Comparison of ENCODE assay signal across 9 cellular contexts in the genomic region with DNA sequence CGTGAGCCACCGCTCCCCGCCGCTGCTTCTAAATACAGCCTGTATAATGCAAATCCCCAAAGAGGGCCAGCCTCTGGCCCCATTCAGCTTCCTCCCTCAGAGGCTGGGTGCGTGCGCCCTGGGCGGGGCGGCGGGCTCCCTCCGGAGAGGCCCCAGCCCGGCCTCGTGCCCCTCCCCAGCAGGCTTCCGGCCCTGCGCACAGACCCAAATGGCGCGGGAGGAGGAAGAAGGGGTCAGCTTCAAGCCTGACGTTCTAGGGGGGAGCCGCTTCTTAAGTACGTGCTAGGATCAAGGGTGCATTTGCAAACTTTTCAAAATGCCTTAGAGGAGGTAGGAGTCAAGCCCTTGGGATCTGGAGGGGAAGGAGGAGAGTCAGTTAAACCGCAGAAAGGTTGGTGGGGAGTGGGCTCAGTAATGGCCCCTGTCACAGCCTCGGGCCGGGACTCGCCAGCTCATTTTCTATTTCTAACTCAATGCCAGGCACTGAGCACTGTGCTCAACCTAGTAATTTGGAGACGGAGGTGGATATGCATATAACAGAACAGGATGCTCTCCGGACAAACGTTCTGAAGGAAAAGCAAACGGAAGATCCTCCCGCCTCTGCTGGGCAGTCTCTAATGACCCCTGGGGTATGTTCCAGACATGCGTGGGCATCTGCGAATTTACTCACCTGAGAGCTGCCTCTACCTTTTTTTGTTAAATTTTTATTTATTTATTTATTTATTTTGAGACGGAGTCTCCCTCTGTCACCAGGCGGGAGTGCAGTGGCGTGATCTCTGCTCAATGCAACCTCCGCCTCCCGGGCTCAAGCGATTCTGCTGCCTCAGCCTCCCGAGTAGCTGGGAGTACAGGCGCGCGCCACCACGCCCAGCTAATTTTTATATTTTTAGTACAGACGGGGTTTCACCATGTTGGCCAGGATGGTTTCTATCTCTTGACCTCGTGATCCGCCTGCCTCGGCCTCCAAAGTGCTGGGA. TPM values are rescaled to one million over a fixed set of nuclear protein-coding genes. Genes with fewer than 3 reads are reported as not detected.
DNase-seq lines count a peak whose midpoint lies in the region; ATAC-seq and TF ChIP-seq lines count a peak whose summit lies in the region.
"Had no signal": no experiment of that assay in that cellular context is flagged by ENCODE, and none has a peak within 500 bp of the region (broad histone marks: within the 10 kb centered on the region; RNA-seq: fewer than 3 reads in every experiment).

No MANE protein-coding gene starts in this region.

- ATAC-seq in HG03558 (IDR thresholded peaks at IDR 0.05; ENCODE audit: extremely low read depth, unreplicated experiment) = peak; percentile 67

- H3K4me1 Mint-ChIP-seq in activated naive CD4-positive, alpha-beta T cell treated with anti-CD3 and anti-CD28 coated beads for 36 hours (ENCODE audit: low read depth) = peaks cover 14% of the 10 kb centered on the region

- H3K27ac ChIP-seq in left ventricle myocardium inferior (replicated peaks) (peak overlapping the region; percentile 92), prostate gland (no peak overlapping the region)

- no peaks in the 10 kb centered on the region for H3K36me3 Mint-ChIP-seq in activated naive CD4-positive, alpha-beta T cell treated with anti-CD3 and anti-CD28 coated beads for 36 hours (ENCODE audit: low read depth)
- H3K36me3 Mint-ChIP-seq: brain had no signal

- H3K4me3 Mint-ChIP-seq in activated naive CD4-positive, alpha-beta T cell treated with anti-CD3 and anti-CD28 coated beads for 36 hours = no peak overlapping the region
- H3K4me3 Mint-ChIP-seq: brain had no signal

- TF ChIP-seq CTCF in left ventricle myocardium inferior (IDR thresholded peaks at IDR 0.05; ENCODE audit: borderline replicate concordance) (no peak), prostate gland (IDR thresholded peaks at IDR 0.05) (no peak)

- H3K4me1 ChIP-seq in left ventricle myocardium inferior (peaks cover 82% of the 10 kb centered on the region), prostate gland (replicated peaks) (peaks cover 7% of the 10 kb centered on the region)

- peak overlapping the region; percentile 51 for H3K4me3 ChIP-seq in left ventricle myocardium inferior
- no peak overlapping the region for H3K4me3 ChIP-seq in prostate gland

- H3K9me3 Mint-ChIP-seq in activated naive CD4-positive, alpha-beta T cell treated with anti-CD3 and anti-CD28 coated beads for 36 hours = no peaks in the 10 kb centered on the region

- H3K27me3 ChIP-seq in left ventricle myocardium inferior (ENCODE audit: low read depth) (no peaks in the 10 kb centered on the region), prostate gland (replicated peaks; ENCODE audit: insufficient read depth) (no peaks in the 10 kb centered on the region)

- WGBS in prostate gland = 86% methylated on average over 45 of the region's 45 CpGs

- CTCF ChIA-PET in activated naive CD4-positive, alpha-beta T cell treated with anti-CD3 and anti-CD28 coated beads for 36 hours (lab: Charles Lee) = no interaction called here

- H3K9me3 ChIP-seq in left ventricle myocardium inferior (replicated peaks) (no peaks in the 10 kb centered on the region), prostate gland (no peaks in the 10 kb centered on the region)

- H3K36me3 ChIP-seq in left ventricle myocardium inferior (no peaks in the 10 kb centered on the region), prostate gland (no peaks in the 10 kb centered on the region)

- intact Hi-C loops in activated naive CD4-positive, alpha-beta T cell treated with anti-CD3 and anti-CD28 coated beads for 36 hours (cut with micrococcal nuclease) = no loop called here
- intact Hi-C loops in left ventricle myocardium inferior (cut with micrococcal nuclease) = no loop called here
- intact Hi-C loops in prostate gland (cut with DNase I) = no loop called here

- H3K27ac Mint-ChIP-seq in activated naive CD4-positive, alpha-beta T cell treated with anti-CD3 and anti-CD28 coated beads for 36 hours = no peak overlapping the region

- H3K27me3 Mint-ChIP-seq in activated naive CD4-positive, alpha-beta T cell treated with anti-CD3 and anti-CD28 coated beads for 36 hours (ENCODE audit: low read depth) = no peaks in the 10 kb centered on the region

- no peak for TF ChIP-seq POLR2A in prostate gland (IDR thresholded peaks at IDR 0.05)

- peak in 3 of 4 experiments; percentile 6 to 56 (median 38) for DNase-seq in activated naive CD4-positive, alpha-beta T cell (lab: John Stamatoyannopoulos, UW)
- no peak for DNase-seq in activated naive CD4-positive, alpha-beta T cell treated with anti-CD3 and anti-CD28 coated beads for 36 hours
- peak; percentile 78 for DNase-seq in activated CD4-positive, alpha-beta T cell treated with anti-CD3 and anti-CD28 coated beads for 48 hours
- DNase-seq in left ventricle myocardium inferior (peak; percentile 76), prostate gland (ENCODE audit: low spot score) (no peak), superior temporal gyrus (ENCODE audit: extremely low spot score) (no peak)
- DNase-seq in stimulated activated CD4-positive, alpha-beta T cell treated with anti-CD3 and anti-CD28 coated beads, Interleukin-1b, Interleukin-23, amount 100 ng/mL, for 48 hours = peak; percentile 66

RNA-seq across cellular contexts. Expression of a gene that starts 32.3 kb away (rescaled TPM):
- 1 to 10 TPM; 1.8 to 2.5 TPM for total RNA-seq in activated naive CD4-positive, alpha-beta T cell treated with anti-CD3 and anti-CD28 coated beads for 36 hours
- total RNA-seq in left ventricle myocardium inferior (4.6 TPM), prostate gland (10 to 100 TPM in 1 of 2 donors, 1 to 10 TPM in 1; 1.1 to 17.3 TPM)

Comparison
In these comparisons a context has a peak if more than half of its experiments do, and no peak if none do; other contexts are left out.
1. DNase-seq: peak in activated naive CD4-positive, alpha-beta T cell (3 of 4), activated CD4-positive, alpha-beta T cell treated with anti-CD3 and anti-CD28 coated beads for 48 hours (single experiment), left ventricle myocardium inferior (single experiment) and stimulated activated CD4-positive, alpha-beta T cell treated with anti-CD3 and anti-CD28 coated beads, Interleukin-1b, Interleukin-23, amount 100 ng/mL, for 48 hours (single experiment); none in activated naive CD4-positive, alpha-beta T cell treated with anti-CD3 and anti-CD28 coated beads for 36 hours (single experiment), prostate gland (single experiment) and superior temporal gyrus (single experiment).